Comparison of ENCODE assay signal across 18 cellular contexts in the genomic region with DNA sequence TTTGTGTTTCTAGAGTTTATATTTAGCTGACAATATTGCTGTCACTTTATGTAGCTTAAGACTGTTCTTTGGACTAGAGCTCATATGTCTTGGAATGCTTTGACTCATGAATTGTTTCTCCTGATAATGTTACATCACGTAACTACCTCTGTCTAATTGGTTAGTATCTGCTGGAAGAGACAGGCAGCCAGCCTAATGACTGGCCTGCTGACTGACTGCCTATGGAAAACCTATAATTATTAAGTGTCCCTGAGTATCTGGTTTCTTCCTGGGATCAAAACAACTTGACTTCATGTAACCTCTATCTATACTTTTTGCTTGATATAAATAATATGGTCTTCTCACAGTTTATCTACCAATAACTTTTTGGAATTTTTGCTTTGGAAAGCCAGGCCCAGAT. TPM values are rescaled to one million over a fixed set of nuclear protein-coding genes. Genes with fewer than 3 reads are reported as not detected.
DNase-seq lines count a peak whose midpoint lies in the region; ATAC-seq, FAIRE-seq and TF ChIP-seq lines count a peak whose summit lies in the region.
"Had no signal": no experiment of that assay in that cellular context is flagged by ENCODE, and none has a peak within 500 bp of the region (broad histone marks: within the 10 kb centered on the region; RNA-seq: fewer than 3 reads in every experiment).

No MANE protein-coding gene starts in this region.

- in situ Hi-C loops in astrocyte of the spinal cord (cut with HindIII; ENCODE audit: low sequenced_read_pairs) = no loop called here

- H3K36me3 Mint-ChIP-seq in stimulated activated naive B cell treated with anti-CD40 and anti-IgM and Interleukin-4, amounts not matched to agents 10 μg/mL and 1 μg/mL and 100 μg/mL, for 72 hours = no peaks in the 10 kb centered on the region
- H3K36me3 Mint-ChIP-seq: activated naive CD8-positive, alpha-beta T cell treated with anti-CD3 and anti-CD28 coated beads for 36 hours; CD8-positive, alpha-beta T cell had no signal

- DNase-seq in left ventricle myocardium inferior = no peak
- DNase-seq in heart right ventricle = no peak
- peak; percentile 15 for DNase-seq in astrocyte of the spinal cord (ENCODE audit: low read depth, low spot score)
- no peak for DNase-seq in keratinocyte (ENCODE audit: low read depth, low spot score)
- DNase-seq in stimulated activated naive B cell treated with anti-CD40 and anti-IgM and Interleukin-4, amounts not matched to agents 10 μg/mL and 1 μg/mL and 100 μg/mL, for 72 hours = no peak
- DNase-seq in SKM-1 treated with dmso at 0.1 percent for 144 hours (lab: John Stamatoyannopoulos, UW; ENCODE audit: unreplicated experiment) = no peak
- DNase-seq: ACHN; activated naive CD8-positive, alpha-beta T cell treated with anti-CD3 and anti-CD28 coated beads for 36 hours; CD8-positive, alpha-beta T cell; endodermal cell; OCI-M1; stimulated activated naive CD4-positive, alpha-beta T cell treated with Interleukin-2 at 50 U/mL for 16 hours; upper lobe of right lung had no signal

- H3K27me3 Mint-ChIP-seq in stimulated activated naive B cell treated with anti-CD40 and anti-IgM and Interleukin-4, amounts not matched to agents 10 μg/mL and 1 μg/mL and 100 μg/mL, for 72 hours = no peaks in the 10 kb centered on the region
- H3K27me3 Mint-ChIP-seq: activated naive CD8-positive, alpha-beta T cell treated with anti-CD3 and anti-CD28 coated beads for 36 hours; central memory CD8-positive, alpha-beta T cell had no signal

- H3K4me2 ChIP-seq in keratinocyte (ENCODE audit: control insufficient read depth, extremely low read depth, insufficient read depth, low read depth, low read length) = no peak overlapping the region

- no peak overlapping the region for H3K9ac ChIP-seq in keratinocyte (ENCODE audit: control insufficient read depth, extremely low read depth, insufficient read depth, low read length)

- peaks cover 30% of the 10 kb centered on the region for H3K4me1 ChIP-seq in left ventricle myocardium inferior
- H3K4me1 ChIP-seq in heart right ventricle = peaks cover 0 to 36% (median 18%) of the 10 kb centered on the region in 9 donors
- H3K4me1 ChIP-seq in keratinocyte (ENCODE audit: control insufficient read depth, extremely low read depth, insufficient read depth, low read length) = no peaks in the 10 kb centered on the region
- H3K4me1 ChIP-seq: gastroesophageal sphincter, upper lobe of right lung had no signal

- no peaks in the 10 kb centered on the region for H3K9me3 ChIP-seq in left ventricle myocardium inferior (replicated peaks)
- no peaks in the 10 kb centered on the region for H3K9me3 ChIP-seq in heart right ventricle
- no peaks in the 10 kb centered on the region for H3K9me3 ChIP-seq in keratinocyte (ENCODE audit: control insufficient read depth, low read depth, low read length)
- H3K9me3 ChIP-seq: gastroesophageal sphincter, upper lobe of right lung had no signal

- ATAC-seq in heart right ventricle (no peak), HG02610 (IDR thresholded peaks at IDR 0.05; ENCODE audit: unreplicated experiment) (no peak), HG02623 (IDR thresholded peaks at IDR 0.05; ENCODE audit: unreplicated experiment) (no peak)
- no peak for ATAC-seq in stimulated activated naive B cell treated with anti-CD40 and anti-IgM and Interleukin-4, amounts not matched to agents 10 μg/mL and 1 μg/mL and 100 μg/mL, for 72 hours (replicated peaks)
- ATAC-seq: CD8-positive, alpha-beta T cell; gastroesophageal sphincter; upper lobe of right lung had no signal

- H4K20me1 ChIP-seq in keratinocyte (ENCODE audit: control insufficient read depth, extremely low read depth, insufficient read depth, low read length) = no peaks in the 10 kb centered on the region

- H3K4me3 ChIP-seq in left ventricle myocardium inferior (no peak overlapping the region), heart right ventricle (no peak overlapping the region), astrocyte of the spinal cord (ENCODE audit: low read depth, low read length) (no peak overlapping the region), keratinocyte (ENCODE audit: control insufficient read depth in 2 of 3, extremely low read depth in 1 of 3, insufficient read depth in 2 of 3, low read depth in 1 of 3, low read length in 3 of 3) (no peak overlapping the region)
- H3K4me3 ChIP-seq: gastroesophageal sphincter, upper lobe of right lung had no signal

- H3K27ac ChIP-seq in left ventricle myocardium inferior (replicated peaks) (peak overlapping the region; percentile 61), heart right ventricle (peak overlapping the region in 1 of 10 donors; percentile 60), keratinocyte (ENCODE audit: control insufficient read depth, insufficient read depth, low read length) (no peak overlapping the region)
- H3K27ac ChIP-seq: gastroesophageal sphincter, upper lobe of right lung had no signal

- no peak overlapping the region for H3K27ac Mint-ChIP-seq in stimulated activated naive B cell treated with anti-CD40 and anti-IgM and Interleukin-4, amounts not matched to agents 10 μg/mL and 1 μg/mL and 100 μg/mL, for 72 hours
- H3K27ac Mint-ChIP-seq: activated naive CD8-positive, alpha-beta T cell treated with anti-CD3 and anti-CD28 coated beads for 36 hours; CD8-positive, alpha-beta T cell; endodermal cell had no signal

- no peak overlapping the region for H3K4me3 Mint-ChIP-seq in stimulated activated naive B cell treated with anti-CD40 and anti-IgM and Interleukin-4, amounts not matched to agents 10 μg/mL and 1 μg/mL and 100 μg/mL, for 72 hours
- H3K4me3 Mint-ChIP-seq: activated naive CD8-positive, alpha-beta T cell treated with anti-CD3 and anti-CD28 coated beads for 36 hours; CD8-positive, alpha-beta T cell; central memory CD8-positive, alpha-beta T cell; endodermal cell had no signal

- H3K27me3 ChIP-seq in left ventricle myocardium inferior (ENCODE audit: low read depth) (no peaks in the 10 kb centered on the region), heart right ventricle (no peaks in the 10 kb centered on the region), keratinocyte (ENCODE audit: control insufficient read depth, extremely low read depth, insufficient read depth, low read length) (no peaks in the 10 kb centered on the region)
- H3K27me3 ChIP-seq: gastroesophageal sphincter, upper lobe of right lung had no signal

- intact Hi-C loops in left ventricle myocardium inferior (cut with micrococcal nuclease) (no loop called here), heart right ventricle (cut with DNase I) (no loop called here)

- H3K4me1 Mint-ChIP-seq in stimulated activated naive B cell treated with anti-CD40 and anti-IgM and Interleukin-4, amounts not matched to agents 10 μg/mL and 1 μg/mL and 100 μg/mL, for 72 hours = no peaks in the 10 kb centered on the region
- H3K4me1 Mint-ChIP-seq: activated naive CD8-positive, alpha-beta T cell treated with anti-CD3 and anti-CD28 coated beads for 36 hours; central memory CD8-positive, alpha-beta T cell; endodermal cell had no signal

- no peaks in the 10 kb centered on the region for H3K79me2 ChIP-seq in keratinocyte (ENCODE audit: control insufficient read depth, insufficient read depth, low read length)

- no peaks in the 10 kb centered on the region for H3K9me1 ChIP-seq in keratinocyte (ENCODE audit: control insufficient read depth, extremely low read depth, insufficient read depth, low read length)

- no peak overlapping the region for H2AFZ ChIP-seq in keratinocyte (ENCODE audit: control insufficient read depth, low read length)

- TF ChIP-seq CTCF in left ventricle myocardium inferior (IDR thresholded peaks at IDR 0.05; ENCODE audit: borderline replicate concordance) = no peak
- TF ChIP-seq CTCF in heart right ventricle (IDR thresholded peaks at IDR 0.05) = no peak
- TF ChIP-seq CTCF in astrocyte of the spinal cord (IDR thresholded peaks at IDR 0.05; ENCODE audit: low read depth, low read length) = no peak
- TF ChIP-seq CTCF in keratinocyte (optimal IDR thresholded peaks at IDR 0.05 in 1 of 3, IDR thresholded peaks at IDR 0.05 in 1 of 3, conservative IDR thresholded peaks at IDR 0.05 in 1 of 3; ENCODE audit: extremely low read depth in 1 of 3, insufficient read depth in 2 of 3, low read length in 3 of 3) = no peak

- H3K36me3 ChIP-seq in left ventricle myocardium inferior (no peaks in the 10 kb centered on the region), heart right ventricle (no peaks in the 10 kb centered on the region), keratinocyte (ENCODE audit: control insufficient read depth in 2 of 2, extremely low read depth in 1 of 2, insufficient read depth in 2 of 2, low read length in 2 of 2) (no peaks in the 10 kb centered on the region)
- H3K36me3 ChIP-seq: gastroesophageal sphincter, upper lobe of right lung had no signal

- peak; percentile 72 for FAIRE-seq in keratinocyte (lab: Jason Lieb, UNC)
- FAIRE-seq: H54 had no signal

- WGBS in heart right ventricle, 2 donors = 45 to 57% methylated on average over 1 of the region's 1 CpG

- dilution Hi-C loops in keratinocyte (cut with MboI; ENCODE audit: extremely low pct_ligation_motif_present, low sequenced_read_pairs) = no loop called here

- H3K9me3 Mint-ChIP-seq in stimulated activated naive B cell treated with anti-CD40 and anti-IgM and Interleukin-4, amounts not matched to agents 10 μg/mL and 1 μg/mL and 100 μg/mL, for 72 hours = no peaks in the 10 kb centered on the region
- H3K9me3 Mint-ChIP-seq: activated naive CD8-positive, alpha-beta T cell treated with anti-CD3 and anti-CD28 coated beads for 36 hours; CD8-positive, alpha-beta T cell; endodermal cell had no signal

RNA-seq across cellular contexts. Expression of gene SOX6, which starts 9.4 kb away (rescaled TPM):
- total RNA-seq in left ventricle myocardium inferior = 20.2 TPM
- 10 to 100 TPM; 12.6 to 43.0 (median 25.8) TPM for total RNA-seq in heart right ventricle
- 1 to 10 TPM in 1 of 2 donors, under 1 TPM in 1; 0.80 to 4.9 TPM for polyA plus RNA-seq in heart right ventricle
- 6.0 to 6.8 TPM (median 6.4 TPM) in 3 replicates for polyA plus RNA-seq in keratinocyte
- polyA plus RNA-seq in keratinocyte (2011; ENCODE audit: low read depth) = 2.0 TPM
- polyA plus RNA-seq in keratinocyte (2011; cell fraction: cytosol; rRNA removed) = 4.3 TPM in 2 replicates
- 8.7 and 10.5 TPM in 2 replicates for polyA plus RNA-seq in keratinocyte (2011; cell fraction: nucleus; rRNA removed)
- polyA plus RNA-seq in keratinocyte (2012; ENCODE audit: low replicate concordance) = 0.68 and 6.6 TPM in 2 replicates
- 3.9 to 18.5 TPM (median 18.2 TPM) in 3 replicates for polyA minus RNA-seq in keratinocyte
- 20.1 TPM for polyA minus RNA-seq in keratinocyte (2011; cell fraction: cytosol; rRNA and poly(A)+ RNA removed)
- polyA minus RNA-seq in keratinocyte (2011; cell fraction: nucleus; rRNA and poly(A)+ RNA removed) = 19.4 and 26.1 TPM in 2 replicates
- total RNA-seq: CD8-positive, alpha-beta T cell had no signal
